ENCODE assay signal across 13 cellular contexts in genomic region chr6:80174931-80175572, GRCh38.
A peak's percentile ranks its signal among the peaks of the same experiment; 100 is the strongest.
DNase-seq lines count a peak whose midpoint lies in the region; ATAC-seq and TF ChIP-seq lines count a peak whose summit lies in the region.
"Had no signal": no experiment of that assay in that cellular context is flagged by ENCODE, and none has a peak within 500 bp of the region (broad histone marks: within the 10 kb centered on the region; RNA-seq: fewer than 3 reads in every experiment).

No MANE protein-coding gene starts in this region.

- H4K20me1 ChIP-seq in SK-N-SH (ENCODE audit: insufficient read depth) (no peaks in the 10 kb centered on the region), smooth muscle cell (ENCODE audit: low read depth) (no peaks in the 10 kb centered on the region)

- H2AFZ ChIP-seq in SK-N-SH (ENCODE audit: low read depth) (no peak overlapping the region), smooth muscle cell (ENCODE audit: low read depth) (no peak overlapping the region)

- H3K27ac ChIP-seq in SK-N-SH (ENCODE audit: low read depth in 2 of 2, low read length in 1 of 2) = 0 out of 4 replicates have a peak overlapping the region, but pooled peaks of 1 of the 2 experiments have one; percentile 7
- no peak overlapping the region for H3K27ac ChIP-seq in smooth muscle cell (ENCODE audit: low read depth)
- H3K27ac ChIP-seq: SJCRH30 had no signal

- no peak for DNase-seq in SK-N-SH
- no peak for DNase-seq in smooth muscle cell (lab: John Stamatoyannopoulos, UW; ENCODE audit: unreplicated experiment)
- no peak for DNase-seq in NCI-H1105 treated with DMSO at 0.1 percent for 48 hours (lab: John Stamatoyannopoulos, UW)
- DNase-seq in HuH-7.5 (ENCODE audit: low spot score) = no peak
- DNase-seq: activated CD4-positive, alpha-beta T cell treated with anti-CD3 and anti-CD28 coated beads for 48 hours; activated effector memory CD4-positive, alpha-beta T cell treated with Interleukin-2 at 50 U/mL for 16 hours; DMS53; NCI-H2171; SJCRH30 had no signal

- H3F3A ChIP-seq in SK-N-SH (replicated peaks; ENCODE audit: insufficient read depth) = peaks cover 2% of the 10 kb centered on the region
- H3F3A ChIP-seq in smooth muscle cell (ENCODE audit: low read depth) = no peaks in the 10 kb centered on the region

- CTCF ChIA-PET in SK-N-SH (lab: Yijun Ruan, JAX) = interaction anchor here (0.9 to 1.4 kb wide), 2 partner anchors 10 to 14 kb away, joined by 3 read pairs; no protein-coding TSS in a partner anchor

- H3K27me3 ChIP-seq in SK-N-SH (ENCODE audit: insufficient read depth) (no peaks in the 10 kb centered on the region), smooth muscle cell (ENCODE audit: low read depth) (no peaks in the 10 kb centered on the region)
- H3K27me3 ChIP-seq: SJCRH30 had no signal

- WGBS in SK-N-SH (ENCODE audit: low lambda C conversion rate) = 74% methylated on average over 3 of the region's 3 CpGs
- WGBS in smooth muscle cell (ENCODE audit: low lambda C conversion rate) = 76% methylated on average over 3 of the region's 3 CpGs

- H3K9me2 ChIP-seq in SK-N-SH = no peaks in the 10 kb centered on the region

- H3K4me1 ChIP-seq in SK-N-SH (ENCODE audit: control insufficient read depth in 1 of 2, insufficient read depth in 2 of 2, low read depth in 1 of 2, low read length in 1 of 2) = 0 out of 4 replicates have a peak, but pooled peaks cover 0 to 4% of the 10 kb centered on the region in 2 experiments
- H3K4me1 ChIP-seq in smooth muscle cell (ENCODE audit: low read depth) = no peaks in the 10 kb centered on the region
- H3K4me1 ChIP-seq: SJCRH30 had no signal

- H3K79me2 ChIP-seq in SK-N-SH (ENCODE audit: insufficient read depth) (no peaks in the 10 kb centered on the region), smooth muscle cell (ENCODE audit: low read depth) (no peaks in the 10 kb centered on the region)

- no peaks in the 10 kb centered on the region for H3K9me3 ChIP-seq in SK-N-SH
- H3K9me3 ChIP-seq in smooth muscle cell (replicated peaks; ENCODE audit: low read depth) = no peaks in the 10 kb centered on the region
- H3K9me3 ChIP-seq: SJCRH30 had no signal

- TF ChIP-seq RAD21 in SK-N-SH (IDR thresholded peaks at IDR 0.05; ENCODE audit: low read length) = no peak

- peak; percentile 65 for ATAC-seq in GM19395 (IDR thresholded peaks at IDR 0.05; ENCODE audit: unreplicated experiment)
- ATAC-seq in HG03432 (IDR thresholded peaks at IDR 0.05; ENCODE audit: unreplicated experiment) = peak; percentile 52
- no peak for ATAC-seq in GM19467 (IDR thresholded peaks at IDR 0.05; ENCODE audit: unreplicated experiment)

- H3K36me3 ChIP-seq in SK-N-SH (replicated peaks in 1 of 2; ENCODE audit: control insufficient read depth in 1 of 2, insufficient read depth in 2 of 2, low read length in 1 of 2) = peaks cover 5 to 9% of the 10 kb centered on the region in 2 experiments
- no peaks in the 10 kb centered on the region for H3K36me3 ChIP-seq in smooth muscle cell (ENCODE audit: low read depth)

- POLR2A ChIA-PET in SK-N-SH (lab: Yijun Ruan, JAX) = no interaction called here

- TF ChIP-seq CTCF in SK-N-SH (IDR thresholded peaks at IDR 0.05) = no peak
- no peak for TF ChIP-seq CTCF in smooth muscle cell (IDR thresholded peaks at IDR 0.05; ENCODE audit: borderline replicate concordance, insufficient read depth, poor library complexity, severe bottlenecking)

- no peak overlapping the region for H3K4me2 ChIP-seq in SK-N-SH
- H3K4me2 ChIP-seq in smooth muscle cell = peak overlapping the region; percentile 12

- H3K4me3 ChIP-seq in SK-N-SH (ENCODE audit: low read depth in 2 of 2, low read length in 1 of 2) (no peak overlapping the region), smooth muscle cell (no peak overlapping the region)
- H3K4me3 ChIP-seq: lung, SJCRH30 had no signal

- no peak for TF ChIP-seq EP300 in SK-N-SH (IDR thresholded peaks at IDR 0.05; ENCODE audit: borderline replicate concordance in 1 of 2, low read depth in 1 of 2, low read length in 1 of 2)

- no peak overlapping the region for H3K9ac ChIP-seq in SK-N-SH
- H3K9ac ChIP-seq in smooth muscle cell (ENCODE audit: low read depth) = no peak overlapping the region

TF ChIP-seq in SK-N-SH, 30 proteins besides CTCF, POLR2A, EP300 and RAD21 (continues in another document):
- TF ChIP-seq ELF1 (IDR thresholded peaks at IDR 0.05) = no peak
- TF ChIP-seq TAF1 (IDR thresholded peaks at IDR 0.05; ENCODE audit: borderline replicate concordance, low read depth, low read length) = no peak
- TF ChIP-seq IRF3 (IDR thresholded peaks at IDR 0.05; ENCODE audit: low read depth, low read length) = no peak
- TF ChIP-seq POLR2AphosphoS5 (IDR thresholded peaks at IDR 0.05; ENCODE audit: low read depth, low read length) = no peak
- no peak for TF ChIP-seq CHD2 (IDR thresholded peaks at IDR 0.05; ENCODE audit: low read length, partially characterized antibody)
- TF ChIP-seq FOXJ3 (CRISPR knock-in tag; IDR thresholded peaks at IDR 0.05) = no peak
- no peak for TF ChIP-seq REST (IDR thresholded peaks at IDR 0.05; ENCODE audit: low read depth, low read length)
- TF ChIP-seq NFIC (IDR thresholded peaks at IDR 0.05; ENCODE audit: borderline replicate concordance) = no peak; the same call in 1 of the 2 replicates
- no peak for TF ChIP-seq GABPA (IDR thresholded peaks at IDR 0.05; ENCODE audit: low read depth)
- 0 out of 2 replicates have a peak, but pooled peaks have one; percentile 11 for TF ChIP-seq TEAD4 (IDR thresholded peaks at IDR 0.05; ENCODE audit: borderline replicate concordance, insufficient read depth)
- no peak for TF ChIP-seq MXI1 (IDR thresholded peaks at IDR 0.05; ENCODE audit: low read depth, low read length)
- no peak for TF ChIP-seq RCOR1 (IDR thresholded peaks at IDR 0.05; ENCODE audit: low read length)
- TF ChIP-seq NRF1 (IDR thresholded peaks at IDR 0.05; ENCODE audit: low read depth, low read length) = no peak
- TF ChIP-seq PBX3 (IDR thresholded peaks at IDR 0.05) = peak; percentile 39
- TF ChIP-seq RFX5 (IDR thresholded peaks at IDR 0.05; ENCODE audit: low read length) = no peak
- TF ChIP-seq USF1 (IDR thresholded peaks at IDR 0.05; ENCODE audit: borderline replicate concordance, low read depth) = no peak
